Comparison of ENCODE assay signal across 16 cellular contexts in the genomic region with DNA sequence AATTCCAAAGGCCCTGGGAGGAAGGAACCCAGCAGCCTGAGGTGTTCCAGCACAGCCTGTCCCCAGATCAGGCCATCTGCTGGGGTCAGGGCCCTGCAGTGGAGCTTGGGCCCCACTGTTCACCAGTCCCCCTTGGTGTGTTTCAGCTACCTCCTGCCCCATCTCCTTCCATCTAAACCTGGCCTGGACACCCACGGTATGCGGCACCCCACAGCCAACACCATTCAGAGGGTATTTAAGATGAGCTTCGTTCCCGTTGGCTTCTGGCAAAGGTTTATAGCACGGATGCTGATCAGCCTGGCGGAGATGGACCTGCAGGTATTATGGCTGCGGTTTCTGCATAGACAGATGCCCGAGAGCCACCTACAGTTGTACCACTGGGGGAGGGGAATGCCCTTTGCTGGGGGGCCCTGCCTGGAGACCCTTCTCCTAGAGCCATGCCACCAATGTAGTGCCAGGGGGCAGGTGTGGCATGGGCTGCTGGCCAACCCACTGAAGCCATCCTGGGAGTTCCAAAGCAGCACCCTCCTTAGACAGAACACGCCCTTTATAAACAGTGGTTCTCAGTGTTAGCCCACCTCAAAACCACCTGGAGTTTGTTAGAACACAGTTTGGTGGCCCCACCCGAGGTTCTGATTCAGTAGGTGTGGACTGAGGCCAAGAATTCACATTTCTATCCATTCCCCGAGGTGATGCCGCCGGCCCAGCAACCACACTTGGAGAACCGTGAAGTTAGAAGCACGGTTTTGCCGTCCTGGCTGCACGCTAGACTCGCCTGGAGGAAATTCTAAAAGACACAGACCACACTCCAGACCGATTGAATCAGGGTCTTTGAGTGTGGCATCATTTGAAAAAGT.
A peak's percentile ranks its signal among the peaks of the same experiment; 100 is the strongest.
DNase-seq lines count a peak whose midpoint lies in the region; ATAC-seq and TF ChIP-seq lines count a peak whose summit lies in the region.
"Had no signal": no experiment of that assay in that cellular context is flagged by ENCODE, and none has a peak within 500 bp of the region (broad histone marks: within the 10 kb centered on the region; RNA-seq: fewer than 3 reads in every experiment).

No MANE protein-coding gene starts in this region.

- no peak for ATAC-seq in GM19035 (IDR thresholded peaks at IDR 0.05; ENCODE audit: unreplicated experiment)

- intact Hi-C loops in esophagus squamous epithelium (cut with DNase I) = no loop called here

- H3K4me3 Mint-ChIP-seq in nephron (peak overlapping the region; percentile 6 to 52 (median 34)), type B pancreatic cell (no peak overlapping the region)

- H3K36me3 Mint-ChIP-seq in nephron (ENCODE audit: low read depth) (no peaks in the 10 kb centered on the region), type B pancreatic cell (no peaks in the 10 kb centered on the region)
- H3K36me3 Mint-ChIP-seq: CD4-positive, alpha-beta memory T cell had no signal

- H3K27me3 ChIP-seq in esophagus squamous epithelium = no peaks in the 10 kb centered on the region

- TF ChIP-seq CTCF in esophagus squamous epithelium (IDR thresholded peaks at IDR 0.05) = no peak
- TF ChIP-seq CTCF in nephron (IDR thresholded peaks at IDR 0.05; ENCODE audit: unreplicated experiment in 3 of 3) = no peak
- no peak for TF ChIP-seq CTCF in type B pancreatic cell (conservative IDR thresholded peaks at IDR 0.05)

- H3K27ac Mint-ChIP-seq in nephron (peak overlapping the region; percentile 97 to 99 (median 98)), type B pancreatic cell (no peak overlapping the region)

- H3K4me1 Mint-ChIP-seq in nephron = peaks cover 51% of the 10 kb centered on the region
- peaks cover 8% of the 10 kb centered on the region for H3K4me1 Mint-ChIP-seq in type B pancreatic cell (ENCODE audit: unreplicated experiment)
- H3K4me1 Mint-ChIP-seq: CD4-positive, alpha-beta memory T cell had no signal

- WGBS in esophagus squamous epithelium, 2 donors = 66 to 88% methylated on average over 10 to 12 of the region's 19 CpGs

- peaks cover 6% of the 10 kb centered on the region for H3K9me3 Mint-ChIP-seq in nephron
- H3K9me3 Mint-ChIP-seq in type B pancreatic cell = no peaks in the 10 kb centered on the region

- no peak for TF ChIP-seq POLR2A in esophagus squamous epithelium (IDR thresholded peaks at IDR 0.05)

- peak overlapping the region in 3 of 4 donors; percentile 11 to 62 (median 23) for H3K27ac ChIP-seq in esophagus squamous epithelium

- peaks cover 8% of the 10 kb centered on the region for H3K27me3 Mint-ChIP-seq in nephron (ENCODE audit: low read depth)
- peaks cover 4% of the 10 kb centered on the region for H3K27me3 Mint-ChIP-seq in type B pancreatic cell

- DNase-seq in activated T-cell treated with anti-CD3 and anti-CD28 coated beads, Interleukin-2, amount 50 U/mL, for 48 hours = peak; percentile 4 to 7
- no peak for DNase-seq in activated T-cell treated with anti-CD3 and anti-CD28 coated beads, Interleukin-2, amount 50 U/mL, for 1 hour
- DNase-seq in esophagus squamous epithelium (lab: John Stamatoyannopoulos, UW) (no peak), type B pancreatic cell (ENCODE audit: extremely low spot score, unreplicated experiment) (peak; percentile 55), 8988T (no peak), NCI-H226 (no peak)
- DNase-seq: activated CD4-positive, alpha-beta T cell treated with anti-CD3 and anti-CD28 coated beads for 4 hours; anterior cingulate cortex; CD4-positive, alpha-beta memory T cell; mesendoderm; NCI-H1930; NCI-H69; occipital lobe; trophoblast cell had no signal

- H3K36me3 ChIP-seq in esophagus squamous epithelium = peaks cover 4 to 80% (median 5%) of the 10 kb centered on the region in 3 donors

- peaks cover 0 to 9% (median 0%) of the 10 kb centered on the region in 3 donors for H3K4me1 ChIP-seq in esophagus squamous epithelium

- H3K9me3 ChIP-seq in esophagus squamous epithelium = no peaks in the 10 kb centered on the region

- H3K4me3 ChIP-seq in esophagus squamous epithelium = no peak overlapping the region

Comparison
In these comparisons a context has a peak if more than half of its experiments do, and no peak if none do; other contexts are left out.
1. DNase-seq: peak in activated T-cell treated with anti-CD3 and anti-CD28 coated beads, Interleukin-2, amount 50 U/mL, for 48 hours (2 of 2) and type B pancreatic cell (single experiment); none in activated T-cell treated with anti-CD3 and anti-CD28 coated beads, Interleukin-2, amount 50 U/mL, for 1 hour (single experiment), esophagus squamous epithelium (single experiment), 8988T (single experiment) and NCI-H226 (single experiment).